ENCODE assay signal across 18 cellular contexts in the genomic region with DNA sequence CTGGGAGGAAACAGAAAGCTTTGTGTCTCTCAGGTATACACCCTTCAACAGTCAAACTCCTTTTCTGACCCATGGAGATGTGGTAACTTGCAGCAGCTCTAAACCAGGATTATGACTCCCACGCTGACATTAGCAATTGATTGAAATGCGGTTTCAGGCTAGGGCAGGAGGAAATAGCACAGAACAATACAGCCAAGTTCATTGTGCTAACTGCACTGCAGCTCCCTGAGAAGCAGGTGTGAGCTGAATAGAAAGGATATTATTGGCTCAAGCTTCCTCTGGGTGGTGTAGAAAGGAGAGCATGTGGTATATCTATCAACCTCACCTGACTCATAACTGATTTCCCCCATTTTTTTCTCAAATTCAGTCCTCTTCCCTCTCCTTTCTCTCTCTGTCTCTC.
A peak's percentile ranks its signal among the peaks of the same experiment; 100 is the strongest.
DNase-seq lines count a peak whose midpoint lies in the region; ATAC-seq and TF ChIP-seq lines count a peak whose summit lies in the region.
"Had no signal": no experiment of that assay in that cellular context is flagged by ENCODE, and none has a peak within 500 bp of the region (broad histone marks: within the 10 kb centered on the region; RNA-seq: fewer than 3 reads in every experiment).

No MANE protein-coding gene starts in this region.

- H3K23me2 ChIP-seq in H9 (ENCODE audit: insufficient read length, low read depth, low read length, poor library complexity, severe bottlenecking), result no peaks in the 10 kb centered on the region

- no peak overlapping the region for H3K4ac ChIP-seq in H9 (ENCODE audit: low read depth, low read length)

- H2BK12ac ChIP-seq in H9 (ENCODE audit: insufficient read length, low read depth, low read length), result no peak overlapping the region

- intact Hi-C loops in Calu3 (cut with micrococcal nuclease; ENCODE audit: unreplicated experiment), result no loop called here

- peak; percentile 48 for DNase-seq in Calu3
- peak; percentile 35 for DNase-seq in H9
- peak; percentile 26 for DNase-seq in UCSD-AML1 (lab: John Stamatoyannopoulos, UW; ENCODE audit: unreplicated experiment)
- peak; percentile 38 for DNase-seq in iPS DF 19.7 (ENCODE audit: low read depth, low spot score)
- no peak for DNase-seq in NOMO-1 (lab: John Stamatoyannopoulos, UW; ENCODE audit: unreplicated experiment in 2 of 2)
- DNase-seq in immature natural killer cell, result no peak
- DNase-seq in stimulated activated naive B cell treated with anti-CD40 and anti-IgM and Interleukin-4, amounts not matched to agents 10 μg/mL and 1 μg/mL and 100 μg/mL, for 72 hours, result no peak
- DNase-seq: activated gamma-delta T cell treated with Interleukin-2 at 50 U/mL for 16 hours; aorta; cortex of kidney; HCEC 1CT; NCI-H2171 treated with DMSO at 0.1 percent for 48 hours; NK-92 treated with Interleukin-12 subunit alpha and Interleukin-12 subunit beta, amount 100 ng/mL, for 24 hours; SIG-M5; stimulated activated CD4-positive, alpha-beta T cell treated with anti-CD3 and anti-CD28 coated beads, Interleukin-4, amount 100 ng/mL, for 4 hours had no signal

- H3K27ac ChIP-seq in H9 (ENCODE audit: insufficient read length, low read depth, low read length), result no peak overlapping the region
- H3K27ac ChIP-seq: thoracic aorta had no signal

- no peak overlapping the region for H3K18ac ChIP-seq in H9 (ENCODE audit: insufficient read length, low read depth, low read length)

- no peaks in the 10 kb centered on the region for H3K27me3 Mint-ChIP-seq in Calu3 (ENCODE audit: unreplicated experiment)
- H3K27me3 Mint-ChIP-seq in H9 (ENCODE audit: low read depth), result no peaks in the 10 kb centered on the region
- H3K27me3 Mint-ChIP-seq in immature natural killer cell (ENCODE audit: low read depth in 3 of 3), result no peaks in the 10 kb centered on the region
- no peaks in the 10 kb centered on the region for H3K27me3 Mint-ChIP-seq in stimulated activated naive B cell treated with anti-CD40 and anti-IgM and Interleukin-4, amounts not matched to agents 10 μg/mL and 1 μg/mL and 100 μg/mL, for 72 hours

- H2BK120ac ChIP-seq in H9 (ENCODE audit: low read depth, low read length, poor library complexity, severe bottlenecking), result no peak overlapping the region

- H4K5ac ChIP-seq in H9 (ENCODE audit: insufficient read length, low read depth, low read length), result no peak overlapping the region

- H3K9me3 Mint-ChIP-seq in Calu3 (ENCODE audit: low read depth, unreplicated experiment) (peaks cover 4% of the 10 kb centered on the region), H9 (peaks cover 8 to 9% of the 10 kb centered on the region in 2 experiments; a peak in 4 of 5 replicates), immature natural killer cell (peaks cover 0 to 8% (median 2%) of the 10 kb centered on the region in 6 donors)
- peaks cover 3 to 8% of the 10 kb centered on the region in 2 donors for H3K9me3 Mint-ChIP-seq in stimulated activated naive B cell treated with anti-CD40 and anti-IgM and Interleukin-4, amounts not matched to agents 10 μg/mL and 1 μg/mL and 100 μg/mL, for 72 hours

- no peak overlapping the region for H3K4me2 ChIP-seq in H9 (ENCODE audit: insufficient read depth, insufficient read length, low read length)

- no peaks in the 10 kb centered on the region for H3K27me3 ChIP-seq in H9 (ENCODE audit: insufficient read depth, low read length)

- CTCF ChIA-PET in Calu3 (lab: Charles Lee), result interaction anchor here (0.5 to 1.3 kb wide), 4 partner anchors 14 to 881 kb away, joined by 3 to 4 read pairs (median 3); partner anchors contain the start of gene JAG1

- no peak overlapping the region for H2AK5ac ChIP-seq in H9 (ENCODE audit: insufficient read length, low read length)

- H3K79me1 ChIP-seq in H9 (ENCODE audit: insufficient read depth, low read depth, low read length, poor library complexity, severe bottlenecking), result no peaks in the 10 kb centered on the region

- H3K9me3 ChIP-seq in H9 (ENCODE audit: control insufficient read depth, low read depth, low read length), result peaks cover 7% of the 10 kb centered on the region
- H3K9me3 ChIP-seq: thoracic aorta had no signal

- H4K8ac ChIP-seq in H9 (replicated peaks; ENCODE audit: insufficient read length, low read depth, low read length), result no peak overlapping the region

- BruUV-seq in Calu3 (replicated peaks; lab: Mats Ljungman, UMichigan), result no TSS peak

- TF ChIP-seq CTCF in Calu3 (IDR thresholded peaks at IDR 0.05; ENCODE audit: unreplicated experiment), result no peak
- TF ChIP-seq CTCF in H9 (conservative IDR thresholded peaks at IDR 0.05), result no peak

- H3K79me2 ChIP-seq in H9 (ENCODE audit: insufficient read depth, low read length), result no peaks in the 10 kb centered on the region

- no peak for ATAC-seq in GM21529 (IDR thresholded peaks at IDR 0.05; ENCODE audit: unreplicated experiment)
- ATAC-seq in stimulated activated naive B cell treated with anti-CD40 and anti-IgM and Interleukin-4, amounts not matched to agents 10 μg/mL and 1 μg/mL and 100 μg/mL, for 72 hours (replicated peaks), result no peak

- H3K4me1 Mint-ChIP-seq in Calu3 (ENCODE audit: low read depth, unreplicated experiment) (peaks cover 10% of the 10 kb centered on the region), H9 (peaks cover 16 to 19% of the 10 kb centered on the region in 2 experiments), immature natural killer cell (no peaks in the 10 kb centered on the region)
- H3K4me1 Mint-ChIP-seq in stimulated activated naive B cell treated with anti-CD40 and anti-IgM and Interleukin-4, amounts not matched to agents 10 μg/mL and 1 μg/mL and 100 μg/mL, for 72 hours, result no peaks in the 10 kb centered on the region

- H3K4me1 ChIP-seq in H9 (ENCODE audit: insufficient read depth, low read length), result peaks cover 4% of the 10 kb centered on the region; the same call in 1 of the 2 replicates

- no peak overlapping the region for H2BK15ac ChIP-seq in H9 (ENCODE audit: low read depth, low read length)

- H2BK20ac ChIP-seq in H9 (ENCODE audit: low read depth, low read length, poor library complexity, severe bottlenecking), result no peak overlapping the region

- no peak overlapping the region for H3K14ac ChIP-seq in H9 (ENCODE audit: insufficient read depth, low read length)

- no peaks in the 10 kb centered on the region for H4K20me1 ChIP-seq in H9 (ENCODE audit: control insufficient read depth, insufficient read depth, insufficient read length)

- peak overlapping the region; percentile 50 for H3K27ac Mint-ChIP-seq in Calu3 (ENCODE audit: unreplicated experiment)
- peak overlapping the region in 1 of 3 experiments; percentile 30; a peak in 1 of 7 replicates for H3K27ac Mint-ChIP-seq in H9
- H3K27ac Mint-ChIP-seq in immature natural killer cell, result no peak overlapping the region
- H3K27ac Mint-ChIP-seq in stimulated activated naive B cell treated with anti-CD40 and anti-IgM and Interleukin-4, amounts not matched to agents 10 μg/mL and 1 μg/mL and 100 μg/mL, for 72 hours, result no peak overlapping the region
- H3K27ac Mint-ChIP-seq: T-helper 2 cell treated with Interferon-gamma antibody and Interleukin-4, amounts not matched to agents 5 μg/mL and 100 μg/mL, for 36 hours had no signal

- no peak overlapping the region for H3K9ac ChIP-seq in H9 (ENCODE audit: extremely low read depth, insufficient read length, low read length)

- no peak overlapping the region for H4K91ac ChIP-seq in H9 (ENCODE audit: insufficient read length, low read depth, low read length)

- no peak overlapping the region for H2BK5ac ChIP-seq in H9 (ENCODE audit: insufficient read length, low read length)

- H3K36me3 Mint-ChIP-seq in Calu3 (ENCODE audit: insufficient read depth, unreplicated experiment) (no peaks in the 10 kb centered on the region), H9 (ENCODE audit: insufficient read depth in 1 of 3, low read depth in 3 of 3) (peaks cover 6 to 20% (median 14%) of the 10 kb centered on the region in 3 experiments; a peak in 6 of 7 replicates), immature natural killer cell (no peaks in the 10 kb centered on the region)
- no peaks in the 10 kb centered on the region for H3K36me3 Mint-ChIP-seq in stimulated activated naive B cell treated with anti-CD40 and anti-IgM and Interleukin-4, amounts not matched to agents 10 μg/mL and 1 μg/mL and 100 μg/mL, for 72 hours

- H3K56ac ChIP-seq in H9 (ENCODE audit: insufficient read length, low read depth, low read length), result no peak overlapping the region

- no CpG with 5 or more reads among the region's 2 CpGs for WGBS in H9 (ENCODE audit: extremely low coverage, insufficient read length, low lambda C conversion rate)

- H2AFZ ChIP-seq in H9 (ENCODE audit: low read length), result no peak overlapping the region

- H3K23ac ChIP-seq in H9 (ENCODE audit: insufficient read length, low read depth, low read length), result no peak overlapping the region

- peak overlapping the region; percentile 7 for H3K4me3 Mint-ChIP-seq in Calu3 (ENCODE audit: low read depth, unreplicated experiment)
- no peak overlapping the region for H3K4me3 Mint-ChIP-seq in H9
- no peak overlapping the region for H3K4me3 Mint-ChIP-seq in immature natural killer cell
- no peak overlapping the region for H3K4me3 Mint-ChIP-seq in stimulated activated naive B cell treated with anti-CD40 and anti-IgM and Interleukin-4, amounts not matched to agents 10 μg/mL and 1 μg/mL and 100 μg/mL, for 72 hours
- H3K4me3 Mint-ChIP-seq: T-helper 2 cell treated with Interferon-gamma antibody and Interleukin-4, amounts not matched to agents 5 μg/mL and 100 μg/mL, for 36 hours had no signal

- H3T11ph ChIP-seq in H9 (ENCODE audit: low read length), result no peak overlapping the region

Comparison
In these comparisons a context has a peak if more than half of its experiments do, and no peak if none do; other contexts are left out.
1. DNase-seq: peak in Calu3 (single experiment), H9 (single experiment), UCSD-AML1 (single experiment) and iPS DF 19.7 (single experiment); none in NOMO-1 (0 of 2), immature natural killer cell (0 of 3) and stimulated activated naive B cell treated with anti-CD40 and anti-IgM and Interleukin-4, amounts not matched to agents 10 μg/mL and 1 μg/mL and 100 μg/mL, for 72 hours (single experiment).